Comparison of ENCODE assay signal across 11 cellular contexts in the genomic region with DNA sequence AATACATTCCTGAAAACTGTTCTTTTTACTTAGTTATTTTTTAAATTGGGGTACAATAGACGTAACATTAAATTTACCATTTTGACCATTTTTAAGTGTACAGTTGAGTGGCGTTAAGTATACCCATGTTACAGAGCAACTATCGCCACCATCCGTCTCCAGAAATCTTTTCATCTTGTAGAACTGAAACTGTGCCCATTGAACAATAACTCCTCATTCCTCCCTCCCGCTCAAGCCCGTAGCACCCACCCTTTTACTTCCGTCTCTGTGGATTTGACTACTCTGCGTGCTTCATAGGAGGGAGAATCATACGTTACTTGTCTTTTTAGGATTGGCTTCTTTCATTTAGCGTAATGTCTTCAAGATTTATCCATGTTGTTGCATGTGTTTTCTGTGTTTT. TPM values are rescaled to one million over a fixed set of nuclear protein-coding genes. Genes with fewer than 3 reads are reported as not detected.
DNase-seq lines count a peak whose midpoint lies in the region; ATAC-seq and TF ChIP-seq lines count a peak whose summit lies in the region.
"Had no signal": no experiment of that assay in that cellular context is flagged by ENCODE, and none has a peak within 500 bp of the region (broad histone marks: within the 10 kb centered on the region; RNA-seq: fewer than 3 reads in every experiment).

No MANE protein-coding gene starts in this region.

- H3K4me1 Mint-ChIP-seq in activated naive CD4-positive, alpha-beta T cell treated with anti-CD3 and anti-CD28 coated beads for 36 hours (ENCODE audit: low read depth): peaks cover 88% of the 10 kb centered on the region
- peaks cover 83% of the 10 kb centered on the region for H3K4me1 Mint-ChIP-seq in activated T-helper 1 cell treated with anti-CD3 and anti-CD28 coated beads, Interleukin-12 subunit alpha, Interleukin-12 subunit beta, Interleukin-2, Interleukin-4 antibody, amounts not matched to agents 30 ng/mL and 10 ng/mL and 1 ng/mL, durations not matched to agents 14 hours and 24 hours and 36 hours (ENCODE audit: low read depth)
- H3K4me1 Mint-ChIP-seq in stimulated activated memory B cell treated with anti-CD40 and anti-IgM and Interleukin-4, amounts not matched to agents 10 μg/mL and 1 μg/mL and 100 μg/mL, for 72 hours: peaks cover 91% of the 10 kb centered on the region

- TF ChIP-seq POLR2A in suprapubic skin (IDR thresholded peaks at IDR 0.05): no peak

- no peak overlapping the region for H3K4me3 ChIP-seq in suprapubic skin
- H3K4me3 ChIP-seq: cardiac muscle cell, esophagus squamous epithelium had no signal

- no peak for TF ChIP-seq CTCF in suprapubic skin (IDR thresholded peaks at IDR 0.05)

- DNase-seq in activated naive CD4-positive, alpha-beta T cell treated with anti-CD3 and anti-CD28 coated beads for 36 hours: peak; percentile 54
- DNase-seq in activated naive CD4-positive, alpha-beta T cell (lab: John Stamatoyannopoulos, UW): no peak
- no peak for DNase-seq in activated T-helper 1 cell treated with anti-CD3 and anti-CD28 coated beads, Interleukin-12 subunit alpha, Interleukin-12 subunit beta, Interleukin-2, Interleukin-4 antibody, amounts not matched to agents 30 ng/mL and 10 ng/mL and 1 ng/mL, durations not matched to agents 14 hours and 24 hours and 36 hours (ENCODE audit: low spot score)
- DNase-seq in suprapubic skin (ENCODE audit: low spot score in 2 of 2) (no peak), DMS79 (lab: John Stamatoyannopoulos, UW) (no peak)
- DNase-seq: esophagus squamous epithelium, NCI-H1694 treated with DMSO at 0.1 percent for 48 hours had no signal

- ATAC-seq in HG02678 (IDR thresholded peaks at IDR 0.05; ENCODE audit: unreplicated experiment) (peak; percentile 24), HG03457 (IDR thresholded peaks at IDR 0.05; ENCODE audit: unreplicated experiment) (no peak)
- ATAC-seq in stimulated activated memory B cell treated with anti-CD40 and anti-IgM and Interleukin-4, amounts not matched to agents 10 μg/mL and 1 μg/mL and 100 μg/mL, for 72 hours: peak; percentile 61

- H3K4me1 ChIP-seq in suprapubic skin: peaks cover 22% of the 10 kb centered on the region

- intact Hi-C loops in activated naive CD4-positive, alpha-beta T cell treated with anti-CD3 and anti-CD28 coated beads for 36 hours (cut with micrococcal nuclease): no loop called here
- intact Hi-C loops in activated T-helper 1 cell treated with anti-CD3 and anti-CD28 coated beads, Interleukin-12 subunit alpha, Interleukin-12 subunit beta, Interleukin-2, Interleukin-4 antibody, amounts not matched to agents 30 ng/mL and 10 ng/mL and 1 ng/mL, durations not matched to agents 14 hours and 24 hours and 36 hours (cut with micrococcal nuclease): loop anchor here (10.0 kb wide), 2 partner anchors 987 to 1037 kb away; partner anchors contain the start of gene FBXW7

- H3K36me3 Mint-ChIP-seq in activated naive CD4-positive, alpha-beta T cell treated with anti-CD3 and anti-CD28 coated beads for 36 hours (ENCODE audit: low read depth): peaks cover 15% of the 10 kb centered on the region
- peaks cover 25% of the 10 kb centered on the region for H3K36me3 Mint-ChIP-seq in activated T-helper 1 cell treated with anti-CD3 and anti-CD28 coated beads, Interleukin-12 subunit alpha, Interleukin-12 subunit beta, Interleukin-2, Interleukin-4 antibody, amounts not matched to agents 30 ng/mL and 10 ng/mL and 1 ng/mL, durations not matched to agents 14 hours and 24 hours and 36 hours (ENCODE audit: low read depth)
- H3K36me3 Mint-ChIP-seq in stimulated activated memory B cell treated with anti-CD40 and anti-IgM and Interleukin-4, amounts not matched to agents 10 μg/mL and 1 μg/mL and 100 μg/mL, for 72 hours: peaks cover 11% of the 10 kb centered on the region

- WGBS in suprapubic skin: 96% methylated on average over 10 of the region's 10 CpGs

- no peak for TF ChIP-seq EP300 in suprapubic skin (IDR thresholded peaks at IDR 0.05)

- peak overlapping the region; percentile 69 for H3K4me3 Mint-ChIP-seq in activated naive CD4-positive, alpha-beta T cell treated with anti-CD3 and anti-CD28 coated beads for 36 hours
- peak overlapping the region; percentile 60 for H3K4me3 Mint-ChIP-seq in activated T-helper 1 cell treated with anti-CD3 and anti-CD28 coated beads, Interleukin-12 subunit alpha, Interleukin-12 subunit beta, Interleukin-2, Interleukin-4 antibody, amounts not matched to agents 30 ng/mL and 10 ng/mL and 1 ng/mL, durations not matched to agents 14 hours and 24 hours and 36 hours
- peak overlapping the region; percentile 51 for H3K4me3 Mint-ChIP-seq in stimulated activated memory B cell treated with anti-CD40 and anti-IgM and Interleukin-4, amounts not matched to agents 10 μg/mL and 1 μg/mL and 100 μg/mL, for 72 hours

- no peaks in the 10 kb centered on the region for H3K9me3 ChIP-seq in suprapubic skin
- H3K9me3 ChIP-seq: esophagus squamous epithelium had no signal

- H3K27ac Mint-ChIP-seq in activated naive CD4-positive, alpha-beta T cell treated with anti-CD3 and anti-CD28 coated beads for 36 hours: peak overlapping the region; percentile 97
- peak overlapping the region; percentile 91 for H3K27ac Mint-ChIP-seq in activated T-helper 1 cell treated with anti-CD3 and anti-CD28 coated beads, Interleukin-12 subunit alpha, Interleukin-12 subunit beta, Interleukin-2, Interleukin-4 antibody, amounts not matched to agents 30 ng/mL and 10 ng/mL and 1 ng/mL, durations not matched to agents 14 hours and 24 hours and 36 hours
- H3K27ac Mint-ChIP-seq in stimulated activated memory B cell treated with anti-CD40 and anti-IgM and Interleukin-4, amounts not matched to agents 10 μg/mL and 1 μg/mL and 100 μg/mL, for 72 hours: peak overlapping the region; percentile 86

- no peaks in the 10 kb centered on the region for H3K27me3 ChIP-seq in suprapubic skin
- H3K27me3 ChIP-seq: cardiac muscle cell, esophagus squamous epithelium had no signal

- CTCF ChIA-PET in activated naive CD4-positive, alpha-beta T cell treated with anti-CD3 and anti-CD28 coated beads for 36 hours (lab: Charles Lee): interaction anchor here (0.6 to 1.5 kb wide), 4 partner anchors 14 to 177 kb away, joined by 3 to 4 read pairs (median 3); partner anchors contain the start of gene MND1

- H3K36me3 ChIP-seq in suprapubic skin: no peaks in the 10 kb centered on the region
- H3K36me3 ChIP-seq: cardiac muscle cell had no signal

- no peak overlapping the region for H3K27ac ChIP-seq in suprapubic skin
- H3K27ac ChIP-seq: cardiac muscle cell had no signal

- H3K27me3 Mint-ChIP-seq in activated naive CD4-positive, alpha-beta T cell treated with anti-CD3 and anti-CD28 coated beads for 36 hours (ENCODE audit: low read depth): no peaks in the 10 kb centered on the region
- H3K27me3 Mint-ChIP-seq in activated T-helper 1 cell treated with anti-CD3 and anti-CD28 coated beads, Interleukin-12 subunit alpha, Interleukin-12 subunit beta, Interleukin-2, Interleukin-4 antibody, amounts not matched to agents 30 ng/mL and 10 ng/mL and 1 ng/mL, durations not matched to agents 14 hours and 24 hours and 36 hours (ENCODE audit: insufficient read depth): no peaks in the 10 kb centered on the region
- H3K27me3 Mint-ChIP-seq in stimulated activated memory B cell treated with anti-CD40 and anti-IgM and Interleukin-4, amounts not matched to agents 10 μg/mL and 1 μg/mL and 100 μg/mL, for 72 hours: no peaks in the 10 kb centered on the region

- peaks cover 4% of the 10 kb centered on the region for H3K9me3 Mint-ChIP-seq in activated naive CD4-positive, alpha-beta T cell treated with anti-CD3 and anti-CD28 coated beads for 36 hours
- no peaks in the 10 kb centered on the region for H3K9me3 Mint-ChIP-seq in activated T-helper 1 cell treated with anti-CD3 and anti-CD28 coated beads, Interleukin-12 subunit alpha, Interleukin-12 subunit beta, Interleukin-2, Interleukin-4 antibody, amounts not matched to agents 30 ng/mL and 10 ng/mL and 1 ng/mL, durations not matched to agents 14 hours and 24 hours and 36 hours
- peaks cover 3% of the 10 kb centered on the region for H3K9me3 Mint-ChIP-seq in stimulated activated memory B cell treated with anti-CD40 and anti-IgM and Interleukin-4, amounts not matched to agents 10 μg/mL and 1 μg/mL and 100 μg/mL, for 72 hours

RNA-seq across cellular contexts. Expression of gene TMEM131L, which starts 55.3 kb away (rescaled TPM):
- 10 to 100 TPM; 37.6 to 41.6 TPM for total RNA-seq in activated naive CD4-positive, alpha-beta T cell treated with anti-CD3 and anti-CD28 coated beads for 36 hours
- 39.5 and 42.2 TPM in 2 replicates for total RNA-seq in activated T-helper 1 cell treated with anti-CD3 and anti-CD28 coated beads, Interleukin-12 subunit alpha, Interleukin-12 subunit beta, Interleukin-2, Interleukin-4 antibody, amounts not matched to agents 30 ng/mL and 10 ng/mL and 1 ng/mL, durations not matched to agents 14 hours and 24 hours and 36 hours
- 10 to 100 TPM; 13.5 to 25.0 (median 17.2) TPM for total RNA-seq in suprapubic skin
